1 cellular context compared by ENCODE assay signal in the genomic region with DNA sequence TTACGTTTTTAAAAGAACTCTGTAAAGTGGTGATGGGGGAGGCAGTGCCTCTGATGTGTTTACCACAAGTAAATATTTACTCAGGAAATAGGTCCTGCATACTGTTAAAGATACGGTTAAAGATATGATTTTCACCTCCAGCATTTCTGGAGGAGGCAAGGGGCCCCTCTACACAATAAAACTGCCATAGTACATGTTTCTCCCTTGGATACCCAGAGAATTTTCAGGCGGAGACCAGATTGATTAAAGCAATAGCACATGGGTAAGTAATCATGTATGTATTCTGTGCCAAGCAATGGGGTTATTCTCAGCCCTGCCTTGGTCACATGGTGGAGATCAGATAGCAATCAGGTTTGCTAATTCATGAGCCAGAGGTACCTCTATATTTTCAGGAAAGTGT.
TF ChIP-seq lines count a peak whose summit lies in the region.

No MANE protein-coding gene starts in this region.

TF ChIP-seq in SK-N-SH, 30 proteins besides CTCF, POLR2A, EP300 and RAD21 (continued from another document):
- TF ChIP-seq ZBTB33 (IDR thresholded peaks at IDR 0.05; ENCODE audit: borderline replicate concordance, low read depth), result no peak
- TF ChIP-seq RXRA (IDR thresholded peaks at IDR 0.05; ENCODE audit: borderline replicate concordance, low read depth), result no peak
- no peak for TF ChIP-seq GABPA (IDR thresholded peaks at IDR 0.05; ENCODE audit: low read depth)
- TF ChIP-seq JUND (IDR thresholded peaks at IDR 0.05), result no peak
- no peak for TF ChIP-seq MXI1 (IDR thresholded peaks at IDR 0.05; ENCODE audit: low read depth, low read length)
- no peak for TF ChIP-seq RFX5 (IDR thresholded peaks at IDR 0.05; ENCODE audit: low read length)
- TF ChIP-seq FOXM1 (IDR thresholded peaks at IDR 0.05; ENCODE audit: low read depth), result no peak
- TF ChIP-seq GATA2 (CRISPR knock-in tag; IDR thresholded peaks at IDR 0.05), result no peak
- no peak for TF ChIP-seq YY1 (IDR thresholded peaks at IDR 0.05; ENCODE audit: low read depth)
- TF ChIP-seq NRF1 (IDR thresholded peaks at IDR 0.05; ENCODE audit: low read depth, low read length), result no peak
- no peak for TF ChIP-seq RCOR1 (IDR thresholded peaks at IDR 0.05; ENCODE audit: low read length)
- TF ChIP-seq TAF1 (IDR thresholded peaks at IDR 0.05; ENCODE audit: borderline replicate concordance, low read depth, low read length), result no peak
- no peak for TF ChIP-seq FOXJ3 (CRISPR knock-in tag; IDR thresholded peaks at IDR 0.05)
- TF ChIP-seq, protein P1, sequence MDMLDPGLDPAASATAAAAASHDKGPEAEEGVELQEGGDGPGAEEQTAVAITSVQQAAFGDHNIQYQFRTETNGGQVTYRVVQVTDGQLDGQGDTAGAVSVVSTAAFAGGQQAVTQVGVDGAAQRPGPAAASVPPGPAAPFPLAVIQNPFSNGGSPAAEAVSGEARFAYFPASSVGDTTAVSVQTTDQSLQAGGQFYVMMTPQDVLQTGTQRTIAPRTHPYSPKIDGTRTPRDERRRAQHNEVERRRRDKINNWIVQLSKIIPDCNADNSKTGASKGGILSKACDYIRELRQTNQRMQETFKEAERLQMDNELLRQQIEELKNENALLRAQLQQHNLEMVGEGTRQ (IDR thresholded peaks at IDR 0.05; ENCODE audit: borderline replicate concordance, low read depth, low read length), result no peak
TF ChIP-seq in SK-N-SH: peak in this region for 0.
